Comparison of ENCODE assay signal across 12 cellular contexts in genomic region chr2:212451786-212452200, GRCh38.
DNase-seq lines count a peak whose midpoint lies in the region; ATAC-seq, FAIRE-seq and TF ChIP-seq lines count a peak whose summit lies in the region.
"Had no signal": no experiment of that assay in that cellular context is flagged by ENCODE, and none has a peak within 500 bp of the region (broad histone marks: within the 10 kb centered on the region; RNA-seq: fewer than 3 reads in every experiment).

No MANE protein-coding gene starts in this region.

- H3K4me2 ChIP-seq in A549 (peak overlapping the region; percentile 63), keratinocyte (ENCODE audit: control insufficient read depth, extremely low read depth, insufficient read depth, low read depth, low read length) (peak overlapping the region; percentile 50)
- H3K4me2 ChIP-seq: BLaER1 had no signal

- in situ Hi-C loops in astrocyte of the spinal cord (cut with HindIII; ENCODE audit: low sequenced_read_pairs) = no loop called here

- no peaks in the 10 kb centered on the region for H3K27me3 ChIP-seq in keratinocyte (ENCODE audit: control insufficient read depth, extremely low read depth, insufficient read depth, low read length)
- H3K27me3 ChIP-seq: BLaER1 had no signal

- TF ChIP-seq RAD21 in A549 (conservative IDR thresholded peaks at IDR 0.05 in 1 of 2, IDR thresholded peaks at IDR 0.05 in 1 of 2) = no peak

- no peaks in the 10 kb centered on the region for H4K20me1 ChIP-seq in keratinocyte (ENCODE audit: control insufficient read depth, extremely low read depth, insufficient read depth, low read length)
- H4K20me1 ChIP-seq: BLaER1 had no signal

- H3K27ac ChIP-seq in A549 (peak overlapping the region in 1 of 2 experiments; percentile 48; a peak in 1 of 6 replicates), keratinocyte (ENCODE audit: control insufficient read depth, insufficient read depth, low read length) (no peak overlapping the region)
- H3K27ac ChIP-seq: BLaER1 had no signal

- H3K36me3 ChIP-seq in keratinocyte (ENCODE audit: control insufficient read depth in 2 of 2, extremely low read depth in 1 of 2, insufficient read depth in 2 of 2, low read length in 2 of 2) = no peaks in the 10 kb centered on the region
- H3K36me3 ChIP-seq: BLaER1 had no signal

- H3K79me2 ChIP-seq in keratinocyte (ENCODE audit: control insufficient read depth, insufficient read depth, low read length) = no peaks in the 10 kb centered on the region

- dilution Hi-C loops in keratinocyte (cut with MboI; ENCODE audit: extremely low pct_ligation_motif_present, low sequenced_read_pairs) = no loop called here

- no peak overlapping the region for H2AFZ ChIP-seq in keratinocyte (ENCODE audit: control insufficient read depth, low read length)

- POLR2A ChIA-PET in A549 (lab: Yijun Ruan, JAX) = no interaction called here

- CTCF ChIA-PET in A549 (lab: Yijun Ruan, JAX) = no interaction called here

- WGBS in A549 (ENCODE audit: missing lambda C conversion rate) = 0% methylated on average over 1 of the region's 1 CpG

- peak; percentile 39 to 78; a peak in 4 of 6 replicates for ATAC-seq in A549
- ATAC-seq: left colon had no signal

- TF ChIP-seq CTCF in A549 (IDR thresholded peaks at IDR 0.05) (no peak), astrocyte of the spinal cord (IDR thresholded peaks at IDR 0.05; ENCODE audit: low read depth, low read length) (no peak), keratinocyte (optimal IDR thresholded peaks at IDR 0.05 in 1 of 3, IDR thresholded peaks at IDR 0.05 in 1 of 3, conservative IDR thresholded peaks at IDR 0.05 in 1 of 3; ENCODE audit: extremely low read depth in 1 of 3, insufficient read depth in 2 of 3, low read length in 3 of 3) (no peak)

- no peak overlapping the region for H3K4me3 ChIP-seq in A549
- no peak overlapping the region for H3K4me3 ChIP-seq in astrocyte of the spinal cord (ENCODE audit: low read depth, low read length)
- H3K4me3 ChIP-seq in keratinocyte (ENCODE audit: control insufficient read depth in 2 of 3, extremely low read depth in 1 of 3, insufficient read depth in 2 of 3, low read depth in 1 of 3, low read length in 3 of 3) = no peak overlapping the region
- H3K4me3 ChIP-seq: BLaER1 had no signal

- no peaks in the 10 kb centered on the region for H3K9me1 ChIP-seq in keratinocyte (ENCODE audit: control insufficient read depth, extremely low read depth, insufficient read depth, low read length)

- H3K9ac ChIP-seq in keratinocyte (ENCODE audit: control insufficient read depth, extremely low read depth, insufficient read depth, low read length) = no peak overlapping the region
- H3K9ac ChIP-seq: BLaER1 had no signal

- TF ChIP-seq POLR2A in A549 (IDR thresholded peaks at IDR 0.05; ENCODE audit: low read length) = no peak

- H3K9me3 ChIP-seq in A549 (no peaks in the 10 kb centered on the region), keratinocyte (ENCODE audit: control insufficient read depth, low read depth, low read length) (no peaks in the 10 kb centered on the region)
- H3K9me3 ChIP-seq: BLaER1 had no signal

- peak; percentile 1 to 41 for DNase-seq in A549 (ENCODE audit: low read depth in 1 of 2, low spot score in 1 of 2)
- peak; percentile 20 for DNase-seq in HS-27A (ENCODE audit: low read depth)
- peak; percentile 45 for DNase-seq in astrocyte of the spinal cord (ENCODE audit: low read depth, low spot score)
- peak; percentile 25 for DNase-seq in keratinocyte (ENCODE audit: low read depth, low spot score)
- DNase-seq in NCI-H345 treated with DMSO at 0.1 percent for 48 hours (lab: John Stamatoyannopoulos, UW; ENCODE audit: unreplicated experiment) = no peak
- DNase-seq in NCI-H510A (lab: John Stamatoyannopoulos, UW) = no peak
- no peak for DNase-seq in NCI-H2196 (lab: John Stamatoyannopoulos, UW; ENCODE audit: unreplicated experiment)
- DNase-seq in DMS114 treated with DMSO at 0.1 percent for 48 hours (lab: John Stamatoyannopoulos, UW; ENCODE audit: unreplicated experiment) = no peak
- DNase-seq: left colon; NCI-H187; stimulated activated naive CD4-positive, alpha-beta T cell had no signal

- no peak for FAIRE-seq in A549 (lab: Jason Lieb, UNC)
- peak; percentile 73 for FAIRE-seq in keratinocyte (lab: Jason Lieb, UNC)

- no peak for TF ChIP-seq EP300 in A549 (IDR thresholded peaks at IDR 0.05)

- H3K4me1 ChIP-seq in A549 (peaks cover 14% of the 10 kb centered on the region), keratinocyte (ENCODE audit: control insufficient read depth, extremely low read depth, insufficient read depth, low read length) (peaks cover 8% of the 10 kb centered on the region)
- H3K4me1 ChIP-seq: BLaER1 had no signal

TF ChIP-seq in A549, 52 proteins besides CTCF, POLR2A, EP300 and RAD21:
- peak; percentile 22; the same call in 1 of the 2 replicates for TF ChIP-seq GATA3 (IDR thresholded peaks at IDR 0.05; ENCODE audit: borderline replicate concordance)
- no peak for TF ChIP-seq CBX2 (IDR thresholded peaks at IDR 0.05; ENCODE audit: borderline replicate concordance, low read depth)
- TF ChIP-seq SMC3 (IDR thresholded peaks at IDR 0.05) = no peak
- no peak for TF ChIP-seq MYC (IDR thresholded peaks at IDR 0.05; ENCODE audit: borderline replicate concordance, low read length)
- no peak for TF ChIP-seq HES2 (IDR thresholded peaks at IDR 0.05)
- TF ChIP-seq, protein P1, sequence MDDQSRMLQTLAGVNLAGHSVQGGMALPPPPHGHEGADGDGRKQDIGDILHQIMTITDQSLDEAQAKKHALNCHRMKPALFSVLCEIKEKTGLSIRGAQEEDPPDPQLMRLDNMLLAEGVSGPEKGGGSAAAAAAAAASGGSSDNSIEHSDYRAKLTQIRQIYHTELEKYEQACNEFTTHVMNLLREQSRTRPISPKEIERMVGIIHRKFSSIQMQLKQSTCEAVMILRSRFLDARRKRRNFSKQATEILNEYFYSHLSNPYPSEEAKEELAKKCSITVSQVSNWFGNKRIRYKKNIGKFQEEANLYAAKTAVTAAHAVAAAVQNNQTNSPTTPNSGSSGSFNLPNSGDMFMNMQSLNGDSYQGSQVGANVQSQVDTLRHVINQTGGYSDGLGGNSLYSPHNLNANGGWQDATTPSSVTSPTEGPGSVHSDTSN (IDR thresholded peaks at IDR 0.05) = no peak
- peak in 1 of 2 experiments; percentile 31; a peak in 2 of 4 replicates for TF ChIP-seq CEBPB (IDR thresholded peaks at IDR 0.05)

Comparison
In these comparisons a context has a peak if more than half of its experiments do, and no peak if none do; other contexts are left out.
1. DNase-seq: peak in A549 (2 of 2), HS-27A (single experiment), astrocyte of the spinal cord (single experiment) and keratinocyte (single experiment); none in NCI-H345 treated with DMSO at 0.1 percent for 48 hours (single experiment), NCI-H510A (single experiment), NCI-H2196 (single experiment) and DMS114 treated with DMSO at 0.1 percent for 48 hours (single experiment).